8 cellular contexts compared by ENCODE assay signal in genomic region chr6:113858605-113859348, GRCh38. TPM values are rescaled to one million over a fixed set of nuclear protein-coding genes. Genes with fewer than 3 reads are reported as not detected.
A peak's percentile ranks its signal among the peaks of the same experiment; 100 is the strongest.
DNase-seq lines count a peak whose midpoint lies in the region; ATAC-seq, FAIRE-seq and TF ChIP-seq lines count a peak whose summit lies in the region.

No MANE protein-coding gene starts in this region.

- H3K79me2 ChIP-seq in keratinocyte (ENCODE audit: control insufficient read depth, insufficient read depth, low read length): peaks cover 52% of the 10 kb centered on the region

- ATAC-seq in GM18867 (IDR thresholded peaks at IDR 0.05; ENCODE audit: unreplicated experiment) (peak; percentile 81), HG03095 (IDR thresholded peaks at IDR 0.05; ENCODE audit: unreplicated experiment) (peak; percentile 81)

- H3K9ac ChIP-seq in keratinocyte (ENCODE audit: control insufficient read depth, extremely low read depth, insufficient read depth, low read length): peak overlapping the region; percentile 98

- H3K4me3 ChIP-seq in AG04449 (ENCODE audit: low read depth, low read length): peak overlapping the region; percentile 99
- H3K4me3 ChIP-seq in keratinocyte (ENCODE audit: control insufficient read depth in 2 of 3, extremely low read depth in 1 of 3, insufficient read depth in 2 of 3, low read depth in 1 of 3, low read length in 3 of 3): peak overlapping the region; percentile 71 to 89 (median 77)

- H4K20me1 ChIP-seq in keratinocyte (ENCODE audit: control insufficient read depth, extremely low read depth, insufficient read depth, low read length): no peaks in the 10 kb centered on the region

- no peaks in the 10 kb centered on the region for H3K27me3 ChIP-seq in keratinocyte (ENCODE audit: control insufficient read depth, extremely low read depth, insufficient read depth, low read length)

- H3K4me1 ChIP-seq in keratinocyte (ENCODE audit: control insufficient read depth, extremely low read depth, insufficient read depth, low read length): peaks cover 18% of the 10 kb centered on the region

- no peaks in the 10 kb centered on the region for H3K36me3 ChIP-seq in keratinocyte (ENCODE audit: control insufficient read depth in 2 of 2, extremely low read depth in 1 of 2, insufficient read depth in 2 of 2, low read length in 2 of 2)

- dilution Hi-C loops in keratinocyte (cut with MboI; ENCODE audit: extremely low pct_ligation_motif_present, low sequenced_read_pairs): no loop called here

- no peaks in the 10 kb centered on the region for H3K9me1 ChIP-seq in keratinocyte (ENCODE audit: control insufficient read depth, extremely low read depth, insufficient read depth, low read length)

- peak overlapping the region; percentile 99 for H3K27ac ChIP-seq in keratinocyte (ENCODE audit: control insufficient read depth, insufficient read depth, low read length)

- DNase-seq in AG04449 (ENCODE audit: low read depth, low spot score): no peak
- DNase-seq in NCI-H2171 (lab: John Stamatoyannopoulos, UW): peak; percentile 90
- DNase-seq in activated CD4-positive, CD25-positive, alpha-beta regulatory T cell (lab: John Stamatoyannopoulos, UW): peak; percentile 17 to 64 (median 46)
- peak; percentile 66 for DNase-seq in central memory CD4-positive, alpha-beta T cell
- DNase-seq in keratinocyte (ENCODE audit: low read depth, low spot score): no peak
- peak; percentile 65 to 74 (median 68) for DNase-seq in stimulated activated CD4-positive, alpha-beta T cell treated with anti-CD3 and anti-CD28 coated beads, Interleukin-12 subunit alpha, Interleukin-12 subunit beta, amount 100 ng/mL, for 48 hours (ENCODE audit: low read depth in 2 of 3, low spot score in 1 of 3)

- TF ChIP-seq CTCF in AG04449 (IDR thresholded peaks at IDR 0.05; ENCODE audit: insufficient read depth, low read length, missing control alignments): peak; percentile 84
- peak; percentile 69 to 86 (median 80) for TF ChIP-seq CTCF in keratinocyte (optimal IDR thresholded peaks at IDR 0.05 in 1 of 3, IDR thresholded peaks at IDR 0.05 in 1 of 3, conservative IDR thresholded peaks at IDR 0.05 in 1 of 3; ENCODE audit: extremely low read depth in 1 of 3, insufficient read depth in 2 of 3, low read length in 3 of 3)

- H3K9me3 ChIP-seq in keratinocyte (ENCODE audit: control insufficient read depth, low read depth, low read length): no peaks in the 10 kb centered on the region

- CTCF ChIA-PET in AG04449 (lab: Yijun Ruan, JAX): interaction anchor here (0.6 to 3.1 kb wide), 65 partner anchors 9 to 1083 kb away, joined by 3 to 19 read pairs (median 4); no protein-coding TSS in a partner anchor

- H2AFZ ChIP-seq in keratinocyte (ENCODE audit: control insufficient read depth, low read length): no peak overlapping the region

- no peak for FAIRE-seq in keratinocyte (lab: Jason Lieb, UNC)

- peak overlapping the region; percentile 87 for H3K4me2 ChIP-seq in keratinocyte (ENCODE audit: control insufficient read depth, extremely low read depth, insufficient read depth, low read depth, low read length)

- POLR2A ChIA-PET in AG04449 (lab: Yijun Ruan, JAX): interaction anchor here (0.6 to 2.6 kb wide), 22 partner anchors 12 to 981 kb away, joined by 3 to 19 read pairs (median 4); no protein-coding TSS in a partner anchor

RNA-seq across cellular contexts. Expression of gene MARCKS, which starts 1.6 kb away (rescaled TPM):
- 33.2 to 50.8 TPM (median 38.3 TPM) in 3 replicates for polyA plus RNA-seq in keratinocyte
- polyA plus RNA-seq in keratinocyte (2011; ENCODE audit: low read depth): 21.0 TPM
- polyA plus RNA-seq in keratinocyte (2011; cell fraction: cytosol; rRNA removed): 20.8 and 38.9 TPM in 2 replicates
- polyA plus RNA-seq in keratinocyte (2011; cell fraction: nucleus; rRNA removed): 43.9 and 64.9 TPM in 2 replicates
- 49.5 and 49.9 TPM in 2 replicates for polyA plus RNA-seq in keratinocyte (2012; ENCODE audit: low replicate concordance)
- 7.1 to 29.0 TPM (median 17.1 TPM) in 3 replicates for polyA minus RNA-seq in keratinocyte
- polyA minus RNA-seq in keratinocyte (2011; cell fraction: cytosol; rRNA and poly(A)+ RNA removed): 64.8 TPM
- 47.7 and 62.8 TPM in 2 replicates for polyA minus RNA-seq in keratinocyte (2011; cell fraction: nucleus; rRNA and poly(A)+ RNA removed)

Comparison
In these comparisons a context has a peak if more than half of its experiments do, and no peak if none do; other contexts are left out.
1. DNase-seq: peak in NCI-H2171 (single experiment), activated CD4-positive, CD25-positive, alpha-beta regulatory T cell (4 of 4), central memory CD4-positive, alpha-beta T cell (single experiment) and stimulated activated CD4-positive, alpha-beta T cell treated with anti-CD3 and anti-CD28 coated beads, Interleukin-12 subunit alpha, Interleukin-12 subunit beta, amount 100 ng/mL, for 48 hours (3 of 3); none in AG04449 (single experiment) and keratinocyte (single experiment).